34 cellular contexts compared by ENCODE assay signal in the genomic region with DNA sequence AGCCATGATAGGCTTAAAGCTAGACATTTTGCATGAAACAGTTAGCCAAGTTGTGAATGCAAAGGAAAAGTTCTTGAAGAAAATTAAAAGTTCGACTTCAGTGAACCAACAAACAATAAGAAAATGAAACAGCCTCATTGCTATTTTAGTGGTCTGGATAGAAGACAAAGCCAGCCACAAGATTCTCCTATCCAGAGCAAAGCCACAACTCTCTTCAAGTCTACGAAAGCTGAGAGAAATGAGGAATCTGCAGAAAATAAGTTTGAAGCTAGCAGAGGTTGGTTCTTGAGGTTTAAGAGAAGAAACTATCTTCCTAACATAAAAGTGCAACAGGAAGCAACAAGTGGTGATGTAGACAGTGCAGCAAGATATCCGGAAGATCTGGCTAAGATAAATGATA.
"Had no signal": no experiment of that assay in that cellular context is flagged by ENCODE, and none has a peak within 500 bp of the region (broad histone marks: within the 10 kb centered on the region; RNA-seq: fewer than 3 reads in every experiment).

No MANE protein-coding gene starts in this region.

- H3K4me3 ChIP-seq: breast epithelium, cardiac muscle cell, colonic mucosa, esophagus squamous epithelium, gastroesophageal sphincter, heart right ventricle had no signal

- H3K4me1 Mint-ChIP-seq: activated CD4-positive, alpha-beta memory T cell treated with anti-CD3 and anti-CD28 coated beads, Interleukin-2, amount 10 ng/mL, durations not matched to agents 7 days and 5 days; activated CD4-positive, alpha-beta T cell treated with anti-CD3 and anti-CD28 coated beads, Interleukin-2, amount 10 ng/mL, durations not matched to agents 7 days and 5 days; brain; T-helper 17 cell; WTC11 had no signal

- ATAC-seq: activated T-cell treated with anti-CD3 and anti-CD28 coated beads, Interleukin-2, amount 50 U/mL, for 72 hours; gastroesophageal sphincter; heart right ventricle; T-helper 17 cell; WTC11 had no signal

- H3K27me3 Mint-ChIP-seq: activated CD4-positive, alpha-beta memory T cell treated with anti-CD3 and anti-CD28 coated beads, Interleukin-2, amount 10 ng/mL, durations not matched to agents 7 days and 5 days; activated CD4-positive, alpha-beta T cell treated with anti-CD3 and anti-CD28 coated beads, Interleukin-2, amount 10 ng/mL, durations not matched to agents 7 days and 5 days; activated naive CD8-positive, alpha-beta T cell; activated T-cell treated with anti-CD3 and anti-CD28 coated beads, Interleukin-2, amount 50 U/mL, for 24 hours; brain; T-helper 17 cell had no signal

- H3K4me3 Mint-ChIP-seq: activated CD4-positive, alpha-beta memory T cell treated with anti-CD3 and anti-CD28 coated beads, Interleukin-2, amount 10 ng/mL, durations not matched to agents 7 days and 5 days; activated CD4-positive, alpha-beta T cell treated with anti-CD3 and anti-CD28 coated beads, Interleukin-2, amount 10 ng/mL, durations not matched to agents 7 days and 5 days; activated naive CD8-positive, alpha-beta T cell; activated T-cell treated with anti-CD3 and anti-CD28 coated beads, Interleukin-2, amount 50 U/mL, for 24 hours; activated T-cell treated with anti-CD3 and anti-CD28 coated beads, Interleukin-2, amount 50 U/mL, for 72 hours; brain; T-helper 17 cell; T-helper 2 cell treated with Interferon-gamma antibody and Interleukin-4, amounts not matched to agents 5 μg/mL and 100 μg/mL, for 36 hours; WTC11 had no signal

- H3K36me3 ChIP-seq: breast epithelium, cardiac muscle cell, colonic mucosa, esophagus squamous epithelium, gastroesophageal sphincter, heart right ventricle had no signal

- DNase-seq: activated CD4-positive, alpha-beta memory T cell treated with anti-CD3 and anti-CD28 coated beads, Interleukin-2, amount 10 ng/mL, durations not matched to agents 7 days and 5 days; activated CD4-positive, alpha-beta T cell treated with anti-CD3 and anti-CD28 coated beads for 1 hour; activated CD4-positive, alpha-beta T cell treated with anti-CD3 and anti-CD28 coated beads for 4 hours; activated CD4-positive, alpha-beta T cell treated with anti-CD3 and anti-CD28 coated beads, Interleukin-2, amount 10 ng/mL, durations not matched to agents 7 days and 5 days; activated CD4-positive, alpha-beta T cell treated with anti-CD3 and anti-CD28 coated beads, Interleukin-2, amount 50 U/mL, for 4 hours; activated CD8-positive, alpha-beta memory T cell treated with anti-CD3 and anti-CD28 coated beads, Interleukin-2, amount 50 U/mL, for 48 hours; activated effector memory CD4-positive, alpha-beta T cell treated with Interleukin-2 at 50 U/mL for 16 hours; activated gamma-delta T cell treated with Interleukin-2 at 50 U/mL for 16 hours; activated naive CD4-positive, alpha-beta T cell treated with anti-CD3 and anti-CD28 coated beads, Interleukin-2, amount 50 U/mL, for 16 hours; activated naive CD4-positive, alpha-beta T cell treated with Interleukin-2 at 50 U/mL for 16 hours; activated T-cell treated with anti-CD3 and anti-CD28 coated beads for 4 hours; activated T-cell treated with anti-CD3 and anti-CD28 coated beads, Interleukin-2, amount 50 U/mL, for 24 hours; activated T-cell treated with anti-CD3 and anti-CD28 coated beads, Interleukin-2, amount 50 U/mL, for 72 hours; amniotic stem cell; aorta; central memory CD4-positive, alpha-beta T cell; cerebellar nuclear complex; colonic mucosa; effector CD8-positive, alpha-beta T cell; esophagus squamous epithelium; foreskin melanocyte; heart right ventricle; T-helper 1 cell; T-helper 17 cell; T1000 had no signal

- H3K4me1 ChIP-seq: breast epithelium, colonic mucosa, esophagus squamous epithelium, gastroesophageal sphincter, heart right ventricle had no signal

- H3K27ac Mint-ChIP-seq: activated CD4-positive, alpha-beta memory T cell treated with anti-CD3 and anti-CD28 coated beads, Interleukin-2, amount 10 ng/mL, durations not matched to agents 7 days and 5 days; activated CD4-positive, alpha-beta T cell treated with anti-CD3 and anti-CD28 coated beads, Interleukin-2, amount 10 ng/mL, durations not matched to agents 7 days and 5 days; activated naive CD8-positive, alpha-beta T cell; activated T-cell treated with anti-CD3 and anti-CD28 coated beads, Interleukin-2, amount 50 U/mL, for 24 hours; activated T-cell treated with anti-CD3 and anti-CD28 coated beads, Interleukin-2, amount 50 U/mL, for 72 hours; brain; T-helper 17 cell; T-helper 2 cell treated with Interferon-gamma antibody and Interleukin-4, amounts not matched to agents 5 μg/mL and 100 μg/mL, for 36 hours; WTC11 had no signal

- H3K27ac ChIP-seq: breast epithelium, cardiac muscle cell, colonic mucosa, epithelial cell of prostate, esophagus squamous epithelium, gastroesophageal sphincter, heart right ventricle, VCaP had no signal
